ENCODE assay signal across 1 cellular context in the genomic region with DNA sequence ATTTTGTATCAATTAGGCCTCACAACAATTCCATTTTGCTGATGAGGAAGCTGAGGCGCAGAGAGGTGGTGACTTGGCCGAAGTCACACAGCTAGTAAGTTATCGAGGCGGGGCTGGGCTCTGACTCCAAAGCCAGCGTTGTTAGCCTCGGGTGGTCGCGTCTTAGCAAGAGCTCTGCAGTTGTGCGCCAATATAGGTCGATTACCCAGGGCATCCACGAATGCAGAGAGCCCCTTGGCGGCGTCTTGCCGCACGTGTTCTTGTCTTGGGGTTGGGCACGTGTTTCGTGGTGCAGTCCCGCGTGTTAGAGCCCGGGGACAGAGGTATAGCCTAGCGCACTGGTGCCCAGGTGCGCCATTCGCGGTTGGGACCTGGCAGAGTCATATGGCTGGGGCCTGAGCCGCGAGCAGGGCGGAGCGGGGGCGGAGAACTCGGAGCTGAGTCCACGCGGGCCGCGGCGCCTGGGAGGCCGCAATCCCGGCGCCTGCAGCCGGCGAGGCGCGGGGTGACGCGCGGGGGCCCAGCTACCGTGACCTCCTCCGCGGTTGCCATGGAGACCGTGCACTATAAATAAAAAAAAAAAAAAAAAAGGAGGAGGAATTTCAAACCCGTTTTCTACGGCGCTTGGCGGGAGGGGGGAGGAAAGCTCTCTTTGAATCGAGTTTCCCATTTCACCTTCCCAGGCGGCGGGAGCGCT.
TF ChIP-seq lines count a peak whose summit lies in the region.

No MANE protein-coding gene starts in this region.

TF ChIP-seq in HEK293, 187 proteins besides CTCF, POLR2A, EP300 and RAD21 (continued from another document):
- TF ChIP-seq, protein P1, sequence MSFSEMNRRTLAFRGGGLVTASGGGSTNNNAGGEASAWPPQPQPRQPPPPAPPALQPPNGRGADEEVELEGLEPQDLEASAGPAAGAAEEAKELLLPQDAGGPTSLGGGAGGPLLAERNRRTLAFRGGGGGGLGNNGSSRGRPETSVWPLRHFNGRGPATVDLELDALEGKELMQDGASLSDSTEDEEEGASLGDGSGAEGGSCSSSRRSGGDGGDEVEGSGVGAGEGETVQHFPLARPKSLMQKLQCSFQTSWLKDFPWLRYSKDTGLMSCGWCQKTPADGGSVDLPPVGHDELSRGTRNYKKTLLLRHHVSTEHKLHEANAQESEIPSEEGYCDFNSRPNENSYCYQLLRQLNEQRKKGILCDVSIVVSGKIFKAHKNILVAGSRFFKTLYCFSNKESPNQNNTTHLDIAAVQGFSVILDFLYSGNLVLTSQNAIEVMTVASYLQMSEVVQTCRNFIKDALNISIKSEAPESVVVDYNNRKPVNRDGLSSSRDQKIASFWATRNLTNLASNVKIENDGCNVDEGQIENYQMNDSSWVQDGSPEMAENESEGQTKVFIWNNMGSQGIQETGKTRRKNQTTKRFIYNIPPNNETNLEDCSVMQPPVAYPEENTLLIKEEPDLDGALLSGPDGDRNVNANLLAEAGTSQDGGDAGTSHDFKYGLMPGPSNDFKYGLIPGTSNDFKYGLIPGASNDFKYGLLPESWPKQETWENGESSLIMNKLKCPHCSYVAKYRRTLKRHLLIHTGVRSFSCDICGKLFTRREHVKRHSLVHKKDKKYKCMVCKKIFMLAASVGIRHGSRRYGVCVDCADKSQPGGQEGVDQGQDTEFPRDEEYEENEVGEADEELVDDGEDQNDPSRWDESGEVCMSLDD (tag by site-specific recombination; IDR thresholded peaks at IDR 0.05), result 0 out of 2 replicates have a peak, but pooled peaks have one; percentile 45
- 0 out of 2 replicates have a peak, but pooled peaks have one; percentile 6 for TF ChIP-seq SP3 (tag by site-specific recombination; IDR thresholded peaks at IDR 0.05)
- TF ChIP-seq ZNF202 (tag by site-specific recombination; IDR thresholded peaks at IDR 0.05; ENCODE audit: borderline replicate concordance), result peak; percentile 86; the same call in 1 of the 2 replicates
- TF ChIP-seq TRIM28 (IDR thresholded peaks at IDR 0.05; ENCODE audit: borderline replicate concordance, low read length), result no peak
- peak; percentile 100 for TF ChIP-seq ZNF133 (tag by site-specific recombination; IDR thresholded peaks at IDR 0.05)
- peak; percentile 57; the same call in 1 of the 2 replicates for TF ChIP-seq ZNF2 (tag by site-specific recombination; IDR thresholded peaks at IDR 0.05)
- TF ChIP-seq, protein P2, sequence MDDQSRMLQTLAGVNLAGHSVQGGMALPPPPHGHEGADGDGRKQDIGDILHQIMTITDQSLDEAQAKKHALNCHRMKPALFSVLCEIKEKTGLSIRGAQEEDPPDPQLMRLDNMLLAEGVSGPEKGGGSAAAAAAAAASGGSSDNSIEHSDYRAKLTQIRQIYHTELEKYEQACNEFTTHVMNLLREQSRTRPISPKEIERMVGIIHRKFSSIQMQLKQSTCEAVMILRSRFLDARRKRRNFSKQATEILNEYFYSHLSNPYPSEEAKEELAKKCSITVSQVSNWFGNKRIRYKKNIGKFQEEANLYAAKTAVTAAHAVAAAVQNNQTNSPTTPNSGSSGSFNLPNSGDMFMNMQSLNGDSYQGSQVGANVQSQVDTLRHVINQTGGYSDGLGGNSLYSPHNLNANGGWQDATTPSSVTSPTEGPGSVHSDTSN (CRISPR knock-in tag; IDR thresholded peaks at IDR 0.05), result 0 out of 2 replicates have a peak, but pooled peaks have one; percentile 10
